ENCODE assay signal across 8 cellular contexts in the genomic region with DNA sequence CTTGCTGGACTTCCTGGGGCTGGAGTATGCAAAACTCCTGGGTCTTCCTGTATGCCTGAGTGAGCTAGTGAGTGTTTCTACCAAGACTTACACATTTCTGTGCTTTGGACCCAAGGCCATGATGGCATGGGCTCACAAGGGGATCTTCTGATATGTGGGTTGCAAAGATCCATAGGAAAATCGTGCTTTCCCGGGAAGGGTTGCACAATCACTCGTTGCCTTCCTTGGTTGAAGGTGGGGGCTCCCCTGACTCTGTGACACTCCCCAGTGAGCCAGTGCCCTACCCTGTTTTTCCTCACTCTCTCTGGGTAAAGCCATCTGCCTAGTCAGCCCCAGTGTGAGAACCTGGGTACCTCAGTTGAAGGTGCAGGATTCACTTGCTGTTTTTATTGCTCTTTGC.
"Had no signal": no experiment of that assay in that cellular context is flagged by ENCODE, and none has a peak within 500 bp of the region (broad histone marks: within the 10 kb centered on the region; RNA-seq: fewer than 3 reads in every experiment).

No MANE protein-coding gene starts in this region.

- FAIRE-seq: G401.6, GM12878, GM12891, GM12892, GM18507, GM19239 had no signal

- ATAC-seq: GM12878 had no signal

- H3K4me3 ChIP-seq: GM12878 had no signal

- DNase-seq: GDM1, GF-D8 had no signal
